ENCODE assay signal across 9 cellular contexts in the genomic region with DNA sequence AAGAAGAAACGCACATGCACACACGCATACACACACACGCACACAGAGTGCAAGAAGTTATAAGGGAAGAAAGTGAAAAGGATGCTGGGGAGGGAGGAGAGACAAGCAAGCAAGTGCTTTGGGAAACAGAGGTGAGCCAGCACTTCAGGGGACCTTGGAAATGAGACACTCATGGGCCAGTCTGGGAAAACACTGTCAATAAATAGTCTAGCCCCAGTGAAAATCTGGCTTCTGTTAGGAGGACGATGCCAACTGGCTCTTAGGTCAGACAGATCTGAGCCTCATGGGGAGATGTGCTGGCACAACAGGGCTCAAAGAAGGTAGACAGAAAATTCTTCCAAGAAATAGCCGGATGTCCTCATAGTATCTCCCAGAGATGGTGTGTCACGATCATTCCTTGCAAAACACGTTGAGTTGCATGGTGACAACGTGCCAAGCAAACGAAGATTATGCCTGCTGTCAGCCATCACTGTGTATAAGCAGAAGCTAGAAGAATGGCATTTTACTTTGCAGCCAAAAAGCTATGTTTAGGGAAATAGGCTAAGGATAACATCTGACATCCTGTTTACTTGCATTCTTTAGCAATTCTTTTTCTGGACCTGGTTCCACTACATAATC. TPM values are rescaled to one million over a fixed set of nuclear protein-coding genes. Genes with fewer than 3 reads are reported as not detected.
DNase-seq lines count a peak whose midpoint lies in the region; ATAC-seq, FAIRE-seq and TF ChIP-seq lines count a peak whose summit lies in the region.
"Had no signal": no experiment of that assay in that cellular context is flagged by ENCODE, and none has a peak within 500 bp of the region (broad histone marks: within the 10 kb centered on the region; RNA-seq: fewer than 3 reads in every experiment).

No MANE protein-coding gene starts in this region.

- no peaks in the 10 kb centered on the region for H3K9me3 Mint-ChIP-seq in activated T-helper 2 cell treated with anti-CD3 and anti-CD28 coated beads, Interferon-gamma antibody, Interleukin-2, Interleukin-4, amounts not matched to agents 10 μg/mL and 5 μg/mL and 100 μg/mL, durations not matched to agents 14 hours and 24 hours and 36 hours
- no peaks in the 10 kb centered on the region for H3K9me3 Mint-ChIP-seq in memory B cell

- intact Hi-C loops in activated T-helper 2 cell treated with anti-CD3 and anti-CD28 coated beads, Interferon-gamma antibody, Interleukin-2, Interleukin-4, amounts not matched to agents 10 μg/mL and 5 μg/mL and 100 μg/mL, durations not matched to agents 14 hours and 24 hours and 36 hours (cut with micrococcal nuclease): loop anchor here (2.0 to 5.0 kb wide), 3 partner anchors 30 to 86 kb away; no protein-coding TSS in a partner anchor
- intact Hi-C loops in thyroid gland (cut with DNase I): no loop called here

- no peaks in the 10 kb centered on the region for H3K27me3 Mint-ChIP-seq in activated T-helper 2 cell treated with anti-CD3 and anti-CD28 coated beads, Interferon-gamma antibody, Interleukin-2, Interleukin-4, amounts not matched to agents 10 μg/mL and 5 μg/mL and 100 μg/mL, durations not matched to agents 14 hours and 24 hours and 36 hours (ENCODE audit: low read depth)
- H3K27me3 Mint-ChIP-seq in memory B cell: no peaks in the 10 kb centered on the region

- no peak for TF ChIP-seq CTCF in thyroid gland (IDR thresholded peaks at IDR 0.05)

- H3K36me3 Mint-ChIP-seq in activated T-helper 2 cell treated with anti-CD3 and anti-CD28 coated beads, Interferon-gamma antibody, Interleukin-2, Interleukin-4, amounts not matched to agents 10 μg/mL and 5 μg/mL and 100 μg/mL, durations not matched to agents 14 hours and 24 hours and 36 hours (ENCODE audit: low read depth): peaks cover 28% of the 10 kb centered on the region
- peaks cover 1% of the 10 kb centered on the region for H3K36me3 Mint-ChIP-seq in memory B cell

- no peak overlapping the region for H3K27ac ChIP-seq in thyroid gland

- no peak overlapping the region for H3K4me3 ChIP-seq in thyroid gland (replicated peaks in 1 of 3)

- H3K9me3 ChIP-seq in thyroid gland: no peaks in the 10 kb centered on the region

- no peak for TF ChIP-seq POLR2A in thyroid gland (IDR thresholded peaks at IDR 0.05)

- FAIRE-seq in GM19239 (lab: Jason Lieb, UNC): peak; percentile 35
- FAIRE-seq: keratinocyte had no signal

- no peaks in the 10 kb centered on the region for H3K4me1 ChIP-seq in thyroid gland

- peak; percentile 23 for ATAC-seq in memory B cell (ENCODE audit: low read depth)
- no peak for ATAC-seq in GM21526 (IDR thresholded peaks at IDR 0.05; ENCODE audit: low FRiP score, unreplicated experiment)

- peak; percentile 27 for DNase-seq in AG20443 (ENCODE audit: low spot score)
- no peak for DNase-seq in GM19239 (ENCODE audit: insufficient read length, low spot score)
- DNase-seq in activated T-helper 2 cell treated with anti-CD3 and anti-CD28 coated beads, Interferon-gamma antibody, Interleukin-2, Interleukin-4, amounts not matched to agents 10 μg/mL and 5 μg/mL and 100 μg/mL, durations not matched to agents 14 hours and 24 hours and 36 hours (ENCODE audit: low spot score): no peak
- DNase-seq in memory B cell (ENCODE audit: low spot score in 2 of 2): no peak
- DNase-seq in foreskin melanocyte: no peak
- no peak for DNase-seq in thyroid gland
- no peak for DNase-seq in NCI-H1048 (lab: John Stamatoyannopoulos, UW)

- peak overlapping the region; percentile 97 for H3K27ac Mint-ChIP-seq in activated T-helper 2 cell treated with anti-CD3 and anti-CD28 coated beads, Interferon-gamma antibody, Interleukin-2, Interleukin-4, amounts not matched to agents 10 μg/mL and 5 μg/mL and 100 μg/mL, durations not matched to agents 14 hours and 24 hours and 36 hours
- peak overlapping the region; percentile 92 for H3K27ac Mint-ChIP-seq in memory B cell

- H3K36me3 ChIP-seq in thyroid gland: no peaks in the 10 kb centered on the region

- peaks cover 51% of the 10 kb centered on the region for H3K4me1 Mint-ChIP-seq in activated T-helper 2 cell treated with anti-CD3 and anti-CD28 coated beads, Interferon-gamma antibody, Interleukin-2, Interleukin-4, amounts not matched to agents 10 μg/mL and 5 μg/mL and 100 μg/mL, durations not matched to agents 14 hours and 24 hours and 36 hours (ENCODE audit: low read depth)
- H3K4me1 Mint-ChIP-seq in memory B cell: peaks cover 21% of the 10 kb centered on the region

- WGBS in thyroid gland, 2 donors: 40 to 46% methylated on average over 6 to 9 of the region's 9 CpGs

- no peaks in the 10 kb centered on the region for H3K27me3 ChIP-seq in thyroid gland

- H3K4me3 Mint-ChIP-seq in activated T-helper 2 cell treated with anti-CD3 and anti-CD28 coated beads, Interferon-gamma antibody, Interleukin-2, Interleukin-4, amounts not matched to agents 10 μg/mL and 5 μg/mL and 100 μg/mL, durations not matched to agents 14 hours and 24 hours and 36 hours (ENCODE audit: low read depth): peak overlapping the region; percentile 90
- peak overlapping the region; percentile 90 for H3K4me3 Mint-ChIP-seq in memory B cell

RNA-seq across cellular contexts. Expression of a gene that starts 0.6 kb away (rescaled TPM):
- 77.2 and 77.9 TPM in 2 replicates for total RNA-seq in activated T-helper 2 cell treated with anti-CD3 and anti-CD28 coated beads, Interferon-gamma antibody, Interleukin-2, Interleukin-4, amounts not matched to agents 10 μg/mL and 5 μg/mL and 100 μg/mL, durations not matched to agents 14 hours and 24 hours and 36 hours
- 10 to 100 TPM in 1 of 4 donors, 1 to 10 TPM in 3; 3.5 to 12.0 (median 6.4) TPM for total RNA-seq in thyroid gland
